Comparison of ENCODE assay signal across 8 cellular contexts in genomic region chr4:173334085-173334890, GRCh38. TPM values are rescaled to one million over a fixed set of nuclear protein-coding genes. Genes with fewer than 3 reads are reported as not detected.
DNase-seq lines count a peak whose midpoint lies in the region; ATAC-seq, FAIRE-seq and TF ChIP-seq lines count a peak whose summit lies in the region.

TSS of gene HMGB2 (minus strand) at chr4:173334358. CDS start at chr4:173333649, 709 bp downstream.

- H3K27me3 Mint-ChIP-seq in T-helper 2 cell treated with Interferon-gamma antibody and Interleukin-4, amounts not matched to agents 5 μg/mL and 100 μg/mL, for 36 hours (ENCODE audit: low read depth) = no peaks in the 10 kb centered on the region

- H3K36me3 Mint-ChIP-seq in T-helper 2 cell treated with Interferon-gamma antibody and Interleukin-4, amounts not matched to agents 5 μg/mL and 100 μg/mL, for 36 hours (ENCODE audit: low read depth) = peaks cover 43% of the 10 kb centered on the region

- intact Hi-C loops in ascending aorta (cut with DNase I) (loop anchor here (1.0 to 5.0 kb wide), 4 partner anchors 36 to 193 kb away; partner anchors contain the start of gene SAP30), psoas muscle (cut with DNase I) (loop anchor here (1.0 to 2.0 kb wide), 2 partner anchors 36 to 37 kb away; partner anchors contain the start of gene SAP30 (in 2 of the 2))

- H3K36me3 ChIP-seq in ascending aorta = peaks cover 4 to 19% of the 10 kb centered on the region in 2 donors
- peaks cover 24% of the 10 kb centered on the region for H3K36me3 ChIP-seq in right atrium auricular region
- peaks cover 0 to 36% of the 10 kb centered on the region in 2 donors for H3K36me3 ChIP-seq in psoas muscle (ENCODE audit: insufficient read depth in 1 of 2, low read depth in 1 of 2)

- H3K27ac ChIP-seq in ascending aorta = peak within 1 kb of the TSS; percentile 93 to 98
- H3K27ac ChIP-seq in right atrium auricular region = peak within 1 kb of the TSS; percentile 99 to 100
- peak within 1 kb of the TSS; percentile 98 for H3K27ac ChIP-seq in psoas muscle

- peaks cover 42% of the 10 kb centered on the region for H3K4me1 Mint-ChIP-seq in T-helper 2 cell treated with Interferon-gamma antibody and Interleukin-4, amounts not matched to agents 5 μg/mL and 100 μg/mL, for 36 hours (ENCODE audit: low read depth)

- DNase-seq in NCI-H1930 (lab: John Stamatoyannopoulos, UW) (peak; percentile 98 to 99), ascending aorta (ENCODE audit: low spot score in 2 of 2) (peak; percentile 100), right atrium auricular region (ENCODE audit: low spot score) (peak; percentile 100), psoas muscle (peak; percentile 100), urothelium cell line (ENCODE audit: low spot score) (peak; percentile 96)
- peak; percentile 99 for DNase-seq in T-helper 2 cell treated with Interferon-gamma antibody and Interleukin-4, amounts not matched to agents 5 μg/mL and 100 μg/mL, for 36 hours (ENCODE audit: low spot score)

- TF ChIP-seq CTCF in ascending aorta (IDR thresholded peaks at IDR 0.05) (no peak), right atrium auricular region (IDR thresholded peaks at IDR 0.05) (no peak), psoas muscle (IDR thresholded peaks at IDR 0.05) (no peak)

- 0% methylated on average over 60 to 61 of the region's 61 CpGs for WGBS in psoas muscle, 3 donors

- peak within 1 kb of the TSS; percentile 99 for H3K27ac Mint-ChIP-seq in T-helper 2 cell treated with Interferon-gamma antibody and Interleukin-4, amounts not matched to agents 5 μg/mL and 100 μg/mL, for 36 hours

- H3K27me3 ChIP-seq in ascending aorta (no peaks in the 10 kb centered on the region), right atrium auricular region (no peaks in the 10 kb centered on the region), psoas muscle (ENCODE audit: insufficient read depth in 3 of 3, low read length in 2 of 3) (no peaks in the 10 kb centered on the region)

- no peaks in the 10 kb centered on the region for H3K9me3 ChIP-seq in ascending aorta
- no peaks in the 10 kb centered on the region for H3K9me3 ChIP-seq in right atrium auricular region
- H3K9me3 ChIP-seq in psoas muscle = no peaks in the 10 kb centered on the region

- FAIRE-seq in urothelium cell line (lab: Jason Lieb, UNC) = peak; percentile 71

- H3K4me3 Mint-ChIP-seq in T-helper 2 cell treated with Interferon-gamma antibody and Interleukin-4, amounts not matched to agents 5 μg/mL and 100 μg/mL, for 36 hours = peak within 1 kb of the TSS; percentile 97

- peak; percentile 92 for ATAC-seq in GM18502 (IDR thresholded peaks at IDR 0.05; ENCODE audit: poor library complexity, unreplicated experiment)
- peak; percentile 96 for ATAC-seq in HG02970 (IDR thresholded peaks at IDR 0.05; ENCODE audit: low FRiP score, unreplicated experiment)
- ATAC-seq in psoas muscle = peak; percentile 96 to 100 (median 99)

- H3K4me3 ChIP-seq in ascending aorta = peak within 1 kb of the TSS; percentile 97 to 99
- peak within 1 kb of the TSS; percentile 92 to 94 for H3K4me3 ChIP-seq in right atrium auricular region
- H3K4me3 ChIP-seq in psoas muscle = peak within 1 kb of the TSS; percentile 92

- H3K4me1 ChIP-seq in ascending aorta (peaks cover 0 to 17% of the 10 kb centered on the region in 2 donors), right atrium auricular region (peaks cover 0 to 18% of the 10 kb centered on the region in 2 donors), psoas muscle (peaks cover 12% of the 10 kb centered on the region)

- H3K9me3 Mint-ChIP-seq in T-helper 2 cell treated with Interferon-gamma antibody and Interleukin-4, amounts not matched to agents 5 μg/mL and 100 μg/mL, for 36 hours = no peaks in the 10 kb centered on the region

RNA-seq across cellular contexts. Expression of gene HMGB2, which starts in this region (rescaled TPM):
- total RNA-seq in ascending aorta (36.1 TPM), right atrium auricular region (10 to 100 TPM; 34.4 to 41.7 TPM), psoas muscle (10 to 100 TPM; 14.9 to 27.2 (median 19.6) TPM)
- 10 to 100 TPM; 12.3 to 30.2 (median 27.4) TPM for polyA plus RNA-seq in psoas muscle

Comparison
In these comparisons a context has a peak if more than half of its experiments do, and no peak if none do; other contexts are left out.
1. Peak in every context shown above with its lines: DNase-seq, ATAC-seq, H3K4me3 ChIP-seq and H3K27ac ChIP-seq.